ENCODE assay signal across 14 cellular contexts in genomic region chr15:100570735-100571363, GRCh38. TPM values are rescaled to one million over a fixed set of nuclear protein-coding genes. Genes with fewer than 3 reads are reported as not detected.
DNase-seq lines count a peak whose midpoint lies in the region; ATAC-seq and TF ChIP-seq lines count a peak whose summit lies in the region.
"Had no signal": no experiment of that assay in that cellular context is flagged by ENCODE, and none has a peak within 500 bp of the region (broad histone marks: within the 10 kb centered on the region; RNA-seq: fewer than 3 reads in every experiment).

No MANE protein-coding gene starts in this region.

- H3K27ac Mint-ChIP-seq in activated CD8-positive, alpha-beta T cell treated with anti-CD3 and anti-CD28 coated beads, Interleukin-2, amount 10 ng/mL, durations not matched to agents 7 days and 5 days = peak overlapping the region; percentile 82
- H3K27ac Mint-ChIP-seq: dendritic cell treated with granulocyte-macrophage colony-stimulating factor and Interleukin-4, amounts not matched to agents 40 ng/mL and 50 ng/mL, for 4 days; mesothelial cell of epicardium had no signal

- POLR2A ChIA-PET in activated CD8-positive, alpha-beta T cell treated with anti-CD3 and anti-CD28 coated beads, Interleukin-2, amount 10 ng/mL, durations not matched to agents 7 days and 5 days (lab: Charles Lee) = interaction anchor here (0.6 to 2.1 kb wide), 2 partner anchors 26 to 32 kb away, joined by 4 to 9 read pairs; no protein-coding TSS in a partner anchor

- CTCF ChIA-PET in activated CD8-positive, alpha-beta T cell treated with anti-CD3 and anti-CD28 coated beads, Interleukin-2, amount 10 ng/mL, durations not matched to agents 7 days and 5 days (lab: Charles Lee) = interaction anchor here (1.0 to 6.8 kb wide), 8 partner anchors 15 to 232 kb away, joined by 3 to 106 read pairs (median 6); partner anchors contain the start of genes ADAMTS17, ASB7 and LINS1

- no peaks in the 10 kb centered on the region for H3K27me3 ChIP-seq in ascending aorta
- H3K27me3 ChIP-seq in foreskin keratinocyte = no peaks in the 10 kb centered on the region
- H3K27me3 ChIP-seq: heart right ventricle had no signal

- H3K4me1 ChIP-seq in ascending aorta (no peaks in the 10 kb centered on the region), foreskin keratinocyte (no peaks in the 10 kb centered on the region)

- H3K4me1 Mint-ChIP-seq in activated CD8-positive, alpha-beta T cell treated with anti-CD3 and anti-CD28 coated beads, Interleukin-2, amount 10 ng/mL, durations not matched to agents 7 days and 5 days (ENCODE audit: low read depth) = peaks cover 30% of the 10 kb centered on the region
- H3K4me1 Mint-ChIP-seq: mesothelial cell of epicardium had no signal

- no peak for TF ChIP-seq CTCF in GM12865 (IDR thresholded peaks at IDR 0.05; ENCODE audit: insufficient read depth, low read depth, low read length, missing control alignments)
- no peak for TF ChIP-seq CTCF in ascending aorta (IDR thresholded peaks at IDR 0.05)
- no peak for TF ChIP-seq CTCF in foreskin keratinocyte (conservative IDR thresholded peaks at IDR 0.05)

- no peaks in the 10 kb centered on the region for H3K9me3 Mint-ChIP-seq in activated CD8-positive, alpha-beta T cell treated with anti-CD3 and anti-CD28 coated beads, Interleukin-2, amount 10 ng/mL, durations not matched to agents 7 days and 5 days (ENCODE audit: insufficient read depth)
- H3K9me3 Mint-ChIP-seq: dendritic cell treated with granulocyte-macrophage colony-stimulating factor and Interleukin-4, amounts not matched to agents 40 ng/mL and 50 ng/mL, for 4 days; mesothelial cell of epicardium had no signal

- intact Hi-C loops in ascending aorta (cut with DNase I) = loop anchor here (5.0 kb wide), 1 partner anchor 644 kb away; no protein-coding TSS in a partner anchor

- H3K9me3 ChIP-seq in ascending aorta = no peaks in the 10 kb centered on the region
- H3K9me3 ChIP-seq: heart right ventricle had no signal

- ATAC-seq in GM19351 (IDR thresholded peaks at IDR 0.05; ENCODE audit: unreplicated experiment) (peak; percentile 86), HG02943 (IDR thresholded peaks at IDR 0.05; ENCODE audit: low read depth, unreplicated experiment) (peak; percentile 78), foreskin keratinocyte (no peak), HG03457 (IDR thresholded peaks at IDR 0.05; ENCODE audit: unreplicated experiment) (no peak)
- peak; percentile 60 for ATAC-seq in activated CD8-positive, alpha-beta T cell treated with anti-CD3 and anti-CD28 coated beads, Interleukin-2, amount 10 ng/mL, durations not matched to agents 7 days and 5 days
- ATAC-seq: heart right ventricle had no signal

- DNase-seq in GM12865 (ENCODE audit: low read depth) = peak; percentile 77
- no peak for DNase-seq in activated CD8-positive, alpha-beta T cell treated with anti-CD3 and anti-CD28 coated beads, Interleukin-2, amount 10 ng/mL, durations not matched to agents 7 days and 5 days
- DNase-seq in ascending aorta (ENCODE audit: low spot score in 2 of 2) = no peak
- no peak for DNase-seq in foreskin keratinocyte
- no peak for DNase-seq in NCI-H1436 (lab: John Stamatoyannopoulos, UW)
- DNase-seq: activated effector memory CD4-positive, alpha-beta T cell treated with anti-CD3 and anti-CD28 coated beads, Interleukin-2, amount 50 U/mL, for 16 hours; heart right ventricle; NCI-H1694 had no signal

- H3K36me3 Mint-ChIP-seq in activated CD8-positive, alpha-beta T cell treated with anti-CD3 and anti-CD28 coated beads, Interleukin-2, amount 10 ng/mL, durations not matched to agents 7 days and 5 days (ENCODE audit: low read depth) = peaks cover 57% of the 10 kb centered on the region

- peaks cover 13 to 24% of the 10 kb centered on the region in 2 donors for H3K36me3 ChIP-seq in ascending aorta

- H3K4me3 ChIP-seq in GM12865 (ENCODE audit: low read depth, low read length) (no peak overlapping the region), ascending aorta (no peak overlapping the region)
- H3K4me3 ChIP-seq: heart right ventricle had no signal

- H3K27me3 Mint-ChIP-seq in activated CD8-positive, alpha-beta T cell treated with anti-CD3 and anti-CD28 coated beads, Interleukin-2, amount 10 ng/mL, durations not matched to agents 7 days and 5 days (ENCODE audit: low read depth) = no peaks in the 10 kb centered on the region
- H3K27me3 Mint-ChIP-seq: dendritic cell treated with granulocyte-macrophage colony-stimulating factor and Interleukin-4, amounts not matched to agents 40 ng/mL and 50 ng/mL, for 4 days had no signal

- peak overlapping the region; percentile 53 for H3K4me3 Mint-ChIP-seq in activated CD8-positive, alpha-beta T cell treated with anti-CD3 and anti-CD28 coated beads, Interleukin-2, amount 10 ng/mL, durations not matched to agents 7 days and 5 days
- H3K4me3 Mint-ChIP-seq: dendritic cell treated with granulocyte-macrophage colony-stimulating factor and Interleukin-4, amounts not matched to agents 40 ng/mL and 50 ng/mL, for 4 days; mesothelial cell of epicardium had no signal

- H3K27ac ChIP-seq in ascending aorta (no peak overlapping the region), foreskin keratinocyte (no peak overlapping the region)
- H3K27ac ChIP-seq: C4-2B, heart right ventricle had no signal

RNA-seq across cellular contexts. Expression of gene LINS1, which starts 31.1 kb away (rescaled TPM):
- 10 to 100 TPM; 40.9 to 45.3 TPM for total RNA-seq in activated CD8-positive, alpha-beta T cell treated with anti-CD3 and anti-CD28 coated beads, Interleukin-2, amount 10 ng/mL, durations not matched to agents 7 days and 5 days
- total RNA-seq in ascending aorta (1.7 TPM), foreskin keratinocyte (11.9 and 12.4 TPM in 2 replicates)
- 4.4 and 5.5 TPM in 2 replicates for polyA plus RNA-seq in foreskin keratinocyte

RNA-seq across cellular contexts. Expression of gene ASB7, which starts 31.5 kb away (rescaled TPM):
- 10 to 100 TPM; 17.7 to 18.5 TPM for total RNA-seq in activated CD8-positive, alpha-beta T cell treated with anti-CD3 and anti-CD28 coated beads, Interleukin-2, amount 10 ng/mL, durations not matched to agents 7 days and 5 days
- total RNA-seq in ascending aorta = 9.3 TPM
- total RNA-seq in foreskin keratinocyte = 10.9 and 11.8 TPM in 2 replicates
- polyA plus RNA-seq in foreskin keratinocyte = 3.3 and 3.7 TPM in 2 replicates

RNA-seq across cellular contexts. Expression of gene CERS3, which starts 42.1 kb away (rescaled TPM):
- under 1 TPM in 1 of 2 experiments, not detected in 1; 0.18 TPM for total RNA-seq in activated CD8-positive, alpha-beta T cell treated with anti-CD3 and anti-CD28 coated beads, Interleukin-2, amount 10 ng/mL, durations not matched to agents 7 days and 5 days
- not detected for total RNA-seq in ascending aorta
- total RNA-seq in foreskin keratinocyte = 12.1 and 14.1 TPM in 2 replicates
- 11.2 and 14.3 TPM in 2 replicates for polyA plus RNA-seq in foreskin keratinocyte
- total RNA-seq: heart right ventricle had no signal

Comparison
In these comparisons a context has a peak if more than half of its experiments do, and no peak if none do; other contexts are left out.
1. ATAC-seq: peak in GM19351 (single experiment), HG02943 (single experiment) and activated CD8-positive, alpha-beta T cell treated with anti-CD3 and anti-CD28 coated beads, Interleukin-2, amount 10 ng/mL, durations not matched to agents 7 days and 5 days (single experiment); none in foreskin keratinocyte (single experiment) and HG03457 (single experiment).
2. RNA of gene CERS3, which starts 42.1 kb away (total RNA-seq): 12.1 to 14.1 TPM in foreskin keratinocyte; 0.18 TPM in activated CD8-positive, alpha-beta T cell treated with anti-CD3 and anti-CD28 coated beads, Interleukin-2, amount 10 ng/mL, durations not matched to agents 7 days and 5 days and not detected in ascending aorta (single experiment); every median in the first group is over 10 times any median in the second.